Comparison of ENCODE assay signal across 20 cellular contexts in the genomic region with DNA sequence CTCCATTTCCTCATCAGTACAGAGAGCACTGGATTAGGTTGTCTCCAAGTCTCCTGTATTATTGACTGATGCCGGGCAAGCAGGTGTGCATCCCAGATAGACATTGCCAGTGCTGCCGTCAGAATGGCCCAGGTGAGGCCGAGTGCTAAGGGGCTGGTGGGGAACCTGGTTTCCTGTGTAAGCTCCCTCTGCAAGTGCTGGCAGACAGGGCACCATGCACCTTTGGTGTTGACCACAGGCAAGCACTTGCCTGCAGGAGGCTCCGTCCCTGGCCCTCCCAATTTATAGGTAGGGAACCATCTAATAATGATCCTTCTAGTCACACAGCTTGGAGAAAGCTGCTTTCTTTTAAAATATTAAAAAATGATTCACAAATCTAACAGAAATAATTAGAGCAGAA. TPM values are rescaled to one million over a fixed set of nuclear protein-coding genes. Genes with fewer than 3 reads are reported as not detected.
DNase-seq lines count a peak whose midpoint lies in the region; ATAC-seq, FAIRE-seq and TF ChIP-seq lines count a peak whose summit lies in the region.
"Had no signal": no experiment of that assay in that cellular context is flagged by ENCODE, and none has a peak within 500 bp of the region (broad histone marks: within the 10 kb centered on the region; RNA-seq: fewer than 3 reads in every experiment).

No MANE protein-coding gene starts in this region.

- H3K14ac ChIP-seq in H1 (ENCODE audit: insufficient read length): no peak overlapping the region

- H2AK5ac ChIP-seq in H1 (ENCODE audit: low read depth, low read length): no peak overlapping the region

- no peak overlapping the region for H2BK15ac ChIP-seq in H1 (ENCODE audit: low read length)

- no peaks in the 10 kb centered on the region for H3K9me3 ChIP-seq in H1 (ENCODE audit: insufficient read depth in 2 of 2, low read depth in 1 of 2, low read length in 1 of 2)
- H3K9me3 ChIP-seq in left lung: no peaks in the 10 kb centered on the region
- H3K9me3 ChIP-seq: BLaER1 had no signal

- H3K36me3 ChIP-seq in H1 (ENCODE audit: control insufficient read depth in 2 of 4, insufficient read depth in 4 of 4, low read length in 3 of 4) (no peaks in the 10 kb centered on the region), left lung (no peaks in the 10 kb centered on the region)
- H3K36me3 ChIP-seq: BLaER1 had no signal

- no peak overlapping the region for H2BK12ac ChIP-seq in H1 (ENCODE audit: low read depth, low read length)

- H3K56ac ChIP-seq in H1 (replicated peaks; ENCODE audit: insufficient read length, low read depth, low read length): no peak overlapping the region

- no peak overlapping the region for H3K18ac ChIP-seq in H1 (ENCODE audit: extremely low read depth, low read length)

- H3K79me1 ChIP-seq in H1 (ENCODE audit: low read depth, low read length): no peaks in the 10 kb centered on the region

- CTCF ChIA-PET in H1 (lab: Charles Lee; ENCODE audit: partially characterized antibody): interaction anchor here (0.6 to 2.0 kb wide), 7 partner anchors 11 to 233 kb away, joined by 3 to 11 read pairs (median 4); no protein-coding TSS in a partner anchor

- intact Hi-C loops in left lung (cut with DNase I): no loop called here

- H3K4me3 ChIP-seq in H1 (ENCODE audit: extremely low read depth in 1 of 4, insufficient read depth in 2 of 4, low read depth in 3 of 4, low read length in 4 of 4): no peak overlapping the region
- H3K4me3 ChIP-seq in left lung: no peak overlapping the region
- H3K4me3 ChIP-seq: BLaER1, GM12878 had no signal

- H3K4me2 ChIP-seq in H1 (ENCODE audit: insufficient read depth in 1 of 2, low read depth in 2 of 2, low read length in 2 of 2): no peak overlapping the region
- H3K4me2 ChIP-seq: BLaER1 had no signal

- TF ChIP-seq POLR2A in H1 (IDR thresholded peaks at IDR 0.05; ENCODE audit: control extremely low read depth in 1 of 2, low read depth in 2 of 2, low read length in 2 of 2): no peak

- H2BK5ac ChIP-seq in H1 (ENCODE audit: low read depth, low read length): no peak overlapping the region

- H4K91ac ChIP-seq in H1 (replicated peaks; ENCODE audit: insufficient read length, low read length): no peak overlapping the region

- H3K23me2 ChIP-seq in H1 (ENCODE audit: low read depth, low read length): no peaks in the 10 kb centered on the region; the same call in 1 of the 2 replicates

- POLR2A ChIA-PET in H1 (lab: Charles Lee; ENCODE audit: partially characterized antibody): no interaction called here

- H3K9ac ChIP-seq in H1 (replicated peaks in 1 of 4; ENCODE audit: extremely low read depth in 1 of 4, low read depth in 3 of 4, low read length in 3 of 4): no peak overlapping the region
- H3K9ac ChIP-seq: BLaER1 had no signal

- H3K27ac ChIP-seq in H1 (ENCODE audit: low read depth, low read length) (no peak overlapping the region), left lung (no peak overlapping the region)
- H3K27ac ChIP-seq: 22Rv1, BLaER1 had no signal

- peak; percentile 5 for DNase-seq in NK-92 treated with Interleukin-12 subunit alpha and Interleukin-12 subunit beta, amount 100 ng/mL, for 24 hours (lab: John Stamatoyannopoulos, UW)
- DNase-seq in NK-92 (lab: John Stamatoyannopoulos, UW; ENCODE audit: unreplicated experiment) (no peak), RPMI8226 (peak; percentile 47), H1 (ENCODE audit: low read depth in 1 of 2, low spot score in 2 of 2) (no peak), left lobe of liver (ENCODE audit: low spot score) (no peak), left lung (no peak)
- DNase-seq: CD4-positive, alpha-beta memory T cell; DMS53; DND-41; EL; HCEC 1CT had no signal

- H3K79me2 ChIP-seq in H1 (ENCODE audit: control insufficient read depth in 1 of 2, insufficient read depth in 2 of 2, low read length in 2 of 2): no peaks in the 10 kb centered on the region

- peak in 2 of 3 experiments; percentile 31 to 33; a peak in 2 of 4 replicates for TF ChIP-seq CTCF in H1 (IDR thresholded peaks at IDR 0.05; ENCODE audit: control extremely low read depth in 1 of 3, insufficient read depth in 1 of 3, low read depth in 1 of 3, low read length in 3 of 3)
- no peak for TF ChIP-seq CTCF in left lung (IDR thresholded peaks at IDR 0.05)

- no peak overlapping the region for H4K5ac ChIP-seq in H1 (ENCODE audit: insufficient read length, low read depth, low read length)

- no peaks in the 10 kb centered on the region for H4K20me1 ChIP-seq in H1 (replicated peaks in 1 of 2; ENCODE audit: control insufficient read depth in 1 of 2, insufficient read depth in 2 of 2, low read length in 2 of 2)
- H4K20me1 ChIP-seq: BLaER1 had no signal

- H3K27me3 ChIP-seq in H1 (replicated peaks in 1 of 4; ENCODE audit: control insufficient read depth in 3 of 4, extremely low read depth in 1 of 4, insufficient read depth in 3 of 4, low read length in 3 of 4) (no peaks in the 10 kb centered on the region), left lung (no peaks in the 10 kb centered on the region)
- H3K27me3 ChIP-seq: BLaER1 had no signal

- no peak for FAIRE-seq in H1 (lab: Jason Lieb, UNC)
- FAIRE-seq: GM12878, H54 had no signal

- no peak overlapping the region for H3K4ac ChIP-seq in H1 (replicated peaks; ENCODE audit: insufficient read length, low read depth, low read length)

- no peak overlapping the region for H2BK20ac ChIP-seq in H1 (ENCODE audit: low read length)

- H3K4me1 ChIP-seq in H1 (replicated peaks in 1 of 4; ENCODE audit: control insufficient read depth in 3 of 4, insufficient read depth in 4 of 4, low read length in 3 of 4): peaks cover 0 to 14% (median 10%) of the 10 kb centered on the region in 4 experiments; a peak in 5 of 7 replicates
- H3K4me1 ChIP-seq in left lung: no peaks in the 10 kb centered on the region
- H3K4me1 ChIP-seq: BLaER1 had no signal

- H4K8ac ChIP-seq in H1 (ENCODE audit: extremely low read depth, insufficient read depth, low read length): no peak overlapping the region

- TF ChIP-seq EP300 in H1 (IDR thresholded peaks at IDR 0.05; ENCODE audit: borderline replicate concordance in 1 of 2, low read depth in 2 of 2, low read length in 2 of 2): no peak

- H2AFZ ChIP-seq in H1 (ENCODE audit: low read length): 0 out of 2 replicates have a peak overlapping the region, but pooled peaks have one; percentile 9

- no peak overlapping the region for H3K23ac ChIP-seq in H1 (ENCODE audit: insufficient read length)

- no peak overlapping the region for H2BK120ac ChIP-seq in H1 (replicated peaks; ENCODE audit: low read depth, low read length)

- no peak for ATAC-seq in GM21576 (IDR thresholded peaks at IDR 0.05; ENCODE audit: unreplicated experiment)
- ATAC-seq in left lobe of liver: no peak
- no peak for ATAC-seq in left lung
- ATAC-seq: GM12878 had no signal

- 69% methylated on average over 4 of the region's 4 CpGs; no CpG with 5 or more reads in 1 of the 2 experiments for WGBS in H1 (ENCODE audit: extremely low coverage in 1 of 2, insufficient coverage in 1 of 2, insufficient read length in 1 of 2, insufficient replicate concordance in 2 of 2, low coverage in 1 of 2, low lambda C conversion rate in 2 of 2, missing lambda C conversion rate in 1 of 2), 2 experiments

- no peak; a peak in 1 of 4 replicates for TF ChIP-seq RAD21 in H1 (IDR thresholded peaks at IDR 0.05 in 1 of 2, conservative IDR thresholded peaks at IDR 0.05 in 1 of 2; ENCODE audit: low read depth in 2 of 2, low read length in 2 of 2)

TF ChIP-seq in H1, 55 proteins besides CTCF, POLR2A, EP300 and RAD21:
- no peak for TF ChIP-seq EGR1 (IDR thresholded peaks at IDR 0.05; ENCODE audit: borderline replicate concordance, low read depth, low read length)
- no peak for TF ChIP-seq CTBP2 (IDR thresholded peaks at IDR 0.05; ENCODE audit: borderline replicate concordance, insufficient read depth, insufficient read length, low read length)
- no peak for TF ChIP-seq GTF2F1 (IDR thresholded peaks at IDR 0.05; ENCODE audit: borderline replicate concordance, low read depth, low read length)

RNA-seq across cellular contexts. Expression of gene GABRR1, which starts 0.7 kb away (rescaled TPM):
- total RNA-seq in H1 (2021; fragmentation: NEBNext Ultra II Directional; extraction: Animal tissue kit (Norgen Biotek cat#: 25700)): 0.17 and 0.60 TPM in 2 replicates
- polyA plus RNA-seq in H1 (2011; rRNA removed): 0.52 and 0.63 TPM in 2 replicates
- polyA plus RNA-seq in H1 (2011; cell fraction: cytosol; rRNA removed): 0.48 TPM
- polyA plus RNA-seq in H1 (2011; cell fraction: nucleus; rRNA removed): 0.40 TPM
- polyA plus RNA-seq in H1 (2012, experiment 1 of 2): 0.16 to 0.31 TPM (median 0.23 TPM) in 3 of 4 replicates, not detected in the other
- polyA plus RNA-seq in H1 (2012, experiment 2 of 2): 0.09 TPM
- 0.30 TPM for polyA plus RNA-seq in H1 (2013, experiment 1 of 2)
- polyA plus RNA-seq in H1 (2013, experiment 2 of 2): 0.57 TPM
- polyA minus RNA-seq in H1 (2011; rRNA and poly(A)+ RNA removed): 0.51 and 0.85 TPM in 2 replicates
- polyA minus RNA-seq in H1 (2011; cell fraction: cytosol; rRNA and poly(A)+ RNA removed): not detected
- not detected for polyA minus RNA-seq in H1 (2011; cell fraction: nucleus; rRNA and poly(A)+ RNA removed)
- total RNA-seq in left lobe of liver (not detected), left lung (not detected)
- total RNA-seq: CD4-positive, alpha-beta memory T cell; G401; GM12878; HT-29 had no signal
- polyA plus RNA-seq: AG04450; CD14-positive monocyte; CD4-positive, alpha-beta memory T cell; GM12878 had no signal

Comparison
In these comparisons a context has a peak if more than half of its experiments do, and no peak if none do; other contexts are left out.
1. DNase-seq: peak in NK-92 treated with Interleukin-12 subunit alpha and Interleukin-12 subunit beta, amount 100 ng/mL, for 24 hours (single experiment) and RPMI8226 (single experiment); none in NK-92 (single experiment), H1 (0 of 2), left lobe of liver (single experiment) and left lung (0 of 2).
2. CTCF ChIP-seq: peak in H1 (2 of 3); none in left lung (0 of 2).